ENCODE assay signal across 8 cellular contexts in the genomic region with DNA sequence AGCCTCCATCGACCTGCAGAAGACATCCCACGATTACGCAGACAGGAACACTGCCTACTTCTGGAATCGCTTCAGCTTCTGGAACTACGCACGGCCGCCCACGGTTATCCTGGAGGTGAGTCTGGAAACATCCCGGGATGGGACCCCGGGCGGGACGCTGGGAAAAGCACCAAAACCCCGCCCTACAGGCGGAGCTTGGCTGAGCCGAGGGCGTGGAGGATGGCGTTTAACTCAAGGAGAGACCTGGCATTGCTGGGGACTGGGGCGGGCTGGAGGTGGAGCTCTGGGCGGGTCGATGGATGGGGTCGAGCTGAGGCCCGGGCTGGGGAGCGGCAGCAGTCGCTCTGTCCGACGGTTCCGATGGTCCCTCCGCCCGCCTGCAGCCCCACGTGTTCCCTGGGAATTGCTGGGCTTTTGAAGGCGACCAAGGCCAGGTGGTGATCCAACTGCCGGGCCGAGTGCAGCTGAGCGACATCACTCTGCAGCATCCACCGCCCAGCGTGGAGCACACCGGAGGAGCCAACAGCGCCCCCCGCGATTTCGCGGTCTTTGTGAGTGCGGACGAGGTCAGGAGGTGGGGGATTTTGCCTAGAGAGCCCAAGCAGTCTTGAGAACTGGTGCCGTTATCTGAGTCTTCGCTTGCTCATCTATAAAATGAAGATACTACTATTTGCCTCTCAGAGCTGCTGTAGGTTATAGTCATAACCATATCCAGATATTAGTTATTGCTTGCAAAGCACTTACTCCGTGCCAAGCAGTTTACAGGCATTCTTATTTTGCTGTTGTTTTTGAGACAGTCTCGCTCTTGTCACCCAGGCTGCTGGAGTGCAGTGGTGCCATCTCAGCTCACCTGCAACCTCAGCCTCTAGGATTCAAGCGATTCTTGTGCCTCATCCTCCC. TPM values are rescaled to one million over a fixed set of nuclear protein-coding genes. Genes with fewer than 3 reads are reported as not detected.
DNase-seq lines count a peak whose midpoint lies in the region; ATAC-seq and TF ChIP-seq lines count a peak whose summit lies in the region.

No MANE protein-coding gene starts in this region.

- peak overlapping the region; percentile 82 for H3K4me3 Mint-ChIP-seq in activated naive CD4-positive, alpha-beta T cell treated with anti-CD3 and anti-CD28 coated beads for 36 hours
- peak overlapping the region; percentile 91 for H3K4me3 Mint-ChIP-seq in type B pancreatic cell

- peak; percentile 89 for DNase-seq in COLO829 (ENCODE audit: low spot score)
- DNase-seq in Kasumi-1 (lab: John Stamatoyannopoulos, UW): peak; percentile 87
- DNase-seq in SK-N-DZ (ENCODE audit: low spot score): peak; percentile 95
- peak; percentile 88 for DNase-seq in activated naive CD4-positive, alpha-beta T cell treated with anti-CD3 and anti-CD28 coated beads for 36 hours
- DNase-seq in cardiac septum (ENCODE audit: low spot score): peak; percentile 89
- DNase-seq in posterior vena cava (ENCODE audit: low spot score): peak; percentile 92
- peak; percentile 82 for DNase-seq in type B pancreatic cell (ENCODE audit: extremely low spot score, unreplicated experiment)

- H3K4me1 Mint-ChIP-seq in activated naive CD4-positive, alpha-beta T cell treated with anti-CD3 and anti-CD28 coated beads for 36 hours (ENCODE audit: low read depth): peaks cover 47% of the 10 kb centered on the region
- H3K4me1 Mint-ChIP-seq in type B pancreatic cell (ENCODE audit: unreplicated experiment): peaks cover 5% of the 10 kb centered on the region

- intact Hi-C loops in activated naive CD4-positive, alpha-beta T cell treated with anti-CD3 and anti-CD28 coated beads for 36 hours (cut with micrococcal nuclease): loop anchor here (1.0 to 5.0 kb wide), 6 partner anchors 41 to 433 kb away; a partner anchor contains a TSS
- intact Hi-C loops in cardiac septum (cut with DNase I) (loop anchor here (2.0 to 10.0 kb wide), 3 partner anchors 45 to 265 kb away; a partner anchor contains a TSS), posterior vena cava (cut with DNase I) (no loop called here)

- peaks cover 2% of the 10 kb centered on the region for H3K36me3 Mint-ChIP-seq in activated naive CD4-positive, alpha-beta T cell treated with anti-CD3 and anti-CD28 coated beads for 36 hours (ENCODE audit: low read depth)
- H3K36me3 Mint-ChIP-seq in type B pancreatic cell: no peaks in the 10 kb centered on the region

- no peaks in the 10 kb centered on the region for H3K9me3 Mint-ChIP-seq in activated naive CD4-positive, alpha-beta T cell treated with anti-CD3 and anti-CD28 coated beads for 36 hours
- H3K9me3 Mint-ChIP-seq in type B pancreatic cell: no peaks in the 10 kb centered on the region

- CTCF ChIA-PET in activated naive CD4-positive, alpha-beta T cell treated with anti-CD3 and anti-CD28 coated beads for 36 hours (lab: Charles Lee): interaction anchor here (0.5 to 2.2 kb wide), 21 partner anchors 11 to 374 kb away, joined by 3 to 14 read pairs (median 4); a partner anchor contains a TSS

- ATAC-seq in GM21381 (IDR thresholded peaks at IDR 0.05; ENCODE audit: unreplicated experiment): peak; percentile 40

- TF ChIP-seq CTCF in type B pancreatic cell (conservative IDR thresholded peaks at IDR 0.05): peak; percentile 75

- peaks cover 4% of the 10 kb centered on the region for H3K27me3 Mint-ChIP-seq in activated naive CD4-positive, alpha-beta T cell treated with anti-CD3 and anti-CD28 coated beads for 36 hours (ENCODE audit: low read depth)
- peaks cover 4% of the 10 kb centered on the region for H3K27me3 Mint-ChIP-seq in type B pancreatic cell

- H3K27ac Mint-ChIP-seq in activated naive CD4-positive, alpha-beta T cell treated with anti-CD3 and anti-CD28 coated beads for 36 hours: peak overlapping the region; percentile 70
- peak overlapping the region; percentile 50 for H3K27ac Mint-ChIP-seq in type B pancreatic cell

RNA-seq across cellular contexts. Expression of a gene that starts 3.8 kb away (rescaled TPM):
- polyA plus RNA-seq in SK-N-DZ (2014; cell fraction: cytosol; rRNA removed): 2.9 and 7.8 TPM in 2 replicates
- polyA plus RNA-seq in SK-N-DZ (2014; cell fraction: nucleus; rRNA removed): 46.8 and 53.6 TPM in 2 replicates
- 1 to 10 TPM; 2.9 to 3.6 TPM for total RNA-seq in activated naive CD4-positive, alpha-beta T cell treated with anti-CD3 and anti-CD28 coated beads for 36 hours
- total RNA-seq in cardiac septum: 3.5 TPM
- 1 to 10 TPM; 2.1 to 2.8 TPM for total RNA-seq in posterior vena cava
- 1.6 and 2.4 TPM in 2 replicates for total RNA-seq in type B pancreatic cell (ENCODE audit: low replicate concordance)

RNA-seq across cellular contexts. Expression of a gene that starts 45.3 kb away (rescaled TPM):
- 380 and 415 TPM in 2 replicates for polyA plus RNA-seq in SK-N-DZ (2014; cell fraction: cytosol; rRNA removed)
- polyA plus RNA-seq in SK-N-DZ (2014; cell fraction: nucleus; rRNA removed): 552 and 706 TPM in 2 replicates
- 100 to 1,000 TPM; 261 to 281 TPM for total RNA-seq in activated naive CD4-positive, alpha-beta T cell treated with anti-CD3 and anti-CD28 coated beads for 36 hours
- total RNA-seq in cardiac septum (77.9 TPM), posterior vena cava (100 to 1,000 TPM; 122 to 130 TPM), type B pancreatic cell (ENCODE audit: low replicate concordance) (115 and 192 TPM in 2 replicates)

RNA-seq across cellular contexts. Expression of a gene that starts 45.3 kb away (rescaled TPM):
- 66.0 and 74.4 TPM in 2 replicates for polyA plus RNA-seq in SK-N-DZ (2014; cell fraction: cytosol; rRNA removed)
- polyA plus RNA-seq in SK-N-DZ (2014; cell fraction: nucleus; rRNA removed): 42.8 and 49.3 TPM in 2 replicates
- 100 to 1,000 TPM; 106 to 110 TPM for total RNA-seq in activated naive CD4-positive, alpha-beta T cell treated with anti-CD3 and anti-CD28 coated beads for 36 hours
- total RNA-seq in cardiac septum (44.4 TPM), posterior vena cava (10 to 100 TPM; 59.4 to 61.4 TPM), type B pancreatic cell (ENCODE audit: low replicate concordance) (122 and 153 TPM in 2 replicates)

Comparison
In these comparisons a context has a peak if more than half of its experiments do, and no peak if none do; other contexts are left out.
1. Peak in every context shown above with its lines: DNase-seq and ATAC-seq.
2. intact Hi-C loops: an anchor here in activated naive CD4-positive, alpha-beta T cell treated with anti-CD3 and anti-CD28 coated beads for 36 hours (1.0 to 5.0 kb wide) and cardiac septum (2.0 to 10.0 kb wide); none called in posterior vena cava.